In genomic region chr7:411677-412312, GRCh38 we compare ENCODE assay signal across 25 cellular contexts.
DNase-seq lines count a peak whose midpoint lies in the region; ATAC-seq and TF ChIP-seq lines count a peak whose summit lies in the region.
"Had no signal": no experiment of that assay in that cellular context is flagged by ENCODE, and none has a peak within 500 bp of the region (broad histone marks: within the 10 kb centered on the region; RNA-seq: fewer than 3 reads in every experiment).

No MANE protein-coding gene starts in this region.

- H3K27me3 ChIP-seq in BLaER1 treated with 17β-estradiol and CSF1 and Interleukin-3, amounts not matched to agents 10 nM and 100 nM: peaks cover 0 to 36% (median 0%) of the 10 kb centered on the region in 11 experiments; a peak in 9 of 22 replicates
- H3K27me3 ChIP-seq in RWPE2 (ENCODE audit: insufficient read depth, poor library complexity, severe bottlenecking) (no peaks in the 10 kb centered on the region), lower lobe of right lung (ENCODE audit: low read depth) (peaks cover 18% of the 10 kb centered on the region)
- H3K27me3 ChIP-seq: brain microvascular endothelial cell had no signal

- peak overlapping the region; percentile 3 to 86 (median 75); a peak in 21 of 22 replicates for H3K4me2 ChIP-seq in BLaER1 treated with 17β-estradiol and CSF1 and Interleukin-3, amounts not matched to agents 10 nM and 100 nM
- H3K4me2 ChIP-seq: A549 had no signal

- H3K27ac ChIP-seq in BLaER1 treated with 17β-estradiol and CSF1 and Interleukin-3, amounts not matched to agents 10 nM and 100 nM: peak overlapping the region in 3 of 11 experiments; percentile 31 to 57 (median 35); a peak in 2 of 22 replicates
- H3K27ac ChIP-seq in RWPE2 (ENCODE audit: poor library complexity, severe bottlenecking) (no peak overlapping the region), lower lobe of right lung (no peak overlapping the region)
- H3K27ac ChIP-seq: A549, brain microvascular endothelial cell, foreskin keratinocyte, heart left ventricle, skin epidermis had no signal

- no peak for ATAC-seq in RWPE2 (ENCODE audit: low read depth)
- no peak for ATAC-seq in lower lobe of right lung
- ATAC-seq: A549, foreskin keratinocyte, heart left ventricle had no signal

- intact Hi-C loops in lower lobe of right lung (cut with DNase I): no loop called here

- H4K20me1 ChIP-seq in BLaER1 treated with 17β-estradiol and CSF1 and Interleukin-3, amounts not matched to agents 10 nM and 100 nM: peaks cover 0 to 11% (median 0%) of the 10 kb centered on the region in 11 experiments; a peak in 4 of 22 replicates

- H3K9ac ChIP-seq in BLaER1 treated with 17β-estradiol and CSF1 and Interleukin-3, amounts not matched to agents 10 nM and 100 nM: peak overlapping the region in 1 of 11 experiments; percentile 39; a peak in 1 of 22 replicates

- peak; percentile 16 for DNase-seq in activated CD4-positive, CD25-positive, alpha-beta regulatory T cell treated with anti-CD3 and anti-CD28 coated beads, Interleukin-2, amount 50 U/mL, for 72 hours
- no peak for DNase-seq in activated CD4-positive, CD25-positive, alpha-beta regulatory T cell (lab: John Stamatoyannopoulos, UW)
- peak; percentile 45 for DNase-seq in RWPE2 (ENCODE audit: low spot score)
- DNase-seq in lower lobe of right lung: peak; percentile 28
- DNase-seq in cerebellar nuclear complex (lab: John Stamatoyannopoulos, UW): no peak
- no peak for DNase-seq in stimulated activated naive CD4-positive, alpha-beta T cell (lab: John Stamatoyannopoulos, UW)
- DNase-seq in NCI-H748 treated with DMSO at 0.1 percent for 48 hours (lab: John Stamatoyannopoulos, UW): no peak
- DNase-seq: activated CD4-positive, alpha-beta T cell treated with anti-CD3 and anti-CD28 coated beads for 4 hours; activated CD8-positive, alpha-beta memory T cell treated with anti-CD3 and anti-CD28 coated beads for 24 hours; activated gamma-delta T cell treated with Interleukin-2 at 50 U/mL for 16 hours; activated T-cell treated with anti-CD3 and anti-CD28 coated beads, Interleukin-2, amount 50 U/mL, for 24 hours; brain microvascular endothelial cell; DMS79; effector CD8-positive, alpha-beta T cell; foreskin keratinocyte; GDM1; H9; NCI-H1092 treated with DMSO at 0.1 percent for 48 hours; NCI-H187; nucleus accumbens; trophoblast cell had no signal

- TF ChIP-seq CTCF in RWPE2 (IDR thresholded peaks at IDR 0.05; ENCODE audit: poor library complexity, severe bottlenecking): no peak
- no peak for TF ChIP-seq CTCF in lower lobe of right lung (IDR thresholded peaks at IDR 0.05)

- H3K4me3 ChIP-seq in BLaER1 treated with 17β-estradiol and CSF1 and Interleukin-3, amounts not matched to agents 10 nM and 100 nM: no peak overlapping the region
- H3K4me3 ChIP-seq in RWPE2 (ENCODE audit: severe bottlenecking) (no peak overlapping the region), lower lobe of right lung (no peak overlapping the region)
- H3K4me3 ChIP-seq: A549, heart left ventricle, skin epidermis had no signal

- H3K36me3 ChIP-seq in BLaER1 treated with 17β-estradiol and CSF1 and Interleukin-3, amounts not matched to agents 10 nM and 100 nM: no peaks in the 10 kb centered on the region
- H3K36me3 ChIP-seq in RWPE2 (ENCODE audit: low read depth): no peaks in the 10 kb centered on the region
- H3K36me3 ChIP-seq in lower lobe of right lung: no peaks in the 10 kb centered on the region
- H3K36me3 ChIP-seq: brain microvascular endothelial cell, heart left ventricle had no signal

- peaks cover 22 to 66% (median 56%) of the 10 kb centered on the region in 10 experiments for H3K4me1 ChIP-seq in BLaER1 treated with 17β-estradiol and CSF1 and Interleukin-3, amounts not matched to agents 10 nM and 100 nM
- no peaks in the 10 kb centered on the region for H3K4me1 ChIP-seq in RWPE2 (ENCODE audit: insufficient read depth, poor library complexity, severe bottlenecking)
- H3K4me1 ChIP-seq in lower lobe of right lung: no peaks in the 10 kb centered on the region
- H3K4me1 ChIP-seq: A549, foreskin keratinocyte, heart left ventricle had no signal

- H3K9me3 ChIP-seq in BLaER1 treated with 17β-estradiol and CSF1 and Interleukin-3, amounts not matched to agents 10 nM and 100 nM (replicated peaks in 1 of 11): peaks cover under 1 to 10% (median 4%) of the 10 kb centered on the region in 11 experiments; a peak in 20 of 22 replicates
- H3K9me3 ChIP-seq in RWPE2 (ENCODE audit: severe bottlenecking) (no peaks in the 10 kb centered on the region), lower lobe of right lung (no peaks in the 10 kb centered on the region)

Comparison
In these comparisons a context has a peak if more than half of its experiments do, and no peak if none do; other contexts are left out.
1. DNase-seq: peak in activated CD4-positive, CD25-positive, alpha-beta regulatory T cell treated with anti-CD3 and anti-CD28 coated beads, Interleukin-2, amount 50 U/mL, for 72 hours (single experiment), RWPE2 (single experiment) and lower lobe of right lung (single experiment); none in activated CD4-positive, CD25-positive, alpha-beta regulatory T cell (0 of 4), cerebellar nuclear complex (0 of 2), stimulated activated naive CD4-positive, alpha-beta T cell (0 of 6) and NCI-H748 treated with DMSO at 0.1 percent for 48 hours (single experiment).